ENCODE assay signal across 18 cellular contexts in the genomic region with DNA sequence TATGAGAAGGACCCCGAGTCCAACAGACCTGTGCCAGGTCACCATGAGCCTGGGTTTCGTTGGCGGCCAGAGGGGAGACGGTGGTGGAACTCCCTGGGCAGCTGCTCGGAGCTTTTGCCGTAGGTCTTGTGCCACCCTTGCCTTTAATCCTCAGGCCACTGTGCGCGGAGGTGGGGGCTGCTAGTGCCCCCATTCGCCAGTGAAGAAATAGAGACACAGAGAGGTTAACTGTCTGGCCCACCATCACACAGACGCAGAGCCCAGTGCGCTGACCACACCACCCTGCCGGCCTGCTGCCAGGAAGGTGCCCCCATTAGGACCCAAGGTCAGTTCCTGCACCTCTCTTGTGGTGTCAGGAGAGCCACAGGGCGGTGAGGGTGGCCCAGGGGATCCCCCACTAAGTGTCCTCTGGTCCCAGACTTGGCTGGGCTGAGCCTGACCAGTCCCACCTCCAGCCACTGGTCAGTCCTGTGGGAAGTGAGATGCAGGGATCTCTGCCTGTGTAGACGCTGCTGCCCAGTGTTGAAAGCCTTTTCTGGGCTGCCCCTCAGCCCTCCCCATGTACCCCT.
"Had no signal": no experiment of that assay in that cellular context is flagged by ENCODE, and none has a peak within 500 bp of the region (broad histone marks: within the 10 kb centered on the region; RNA-seq: fewer than 3 reads in every experiment).

No MANE protein-coding gene starts in this region.

- H3K27ac Mint-ChIP-seq: activated naive CD8-positive, alpha-beta T cell; nephron progenitor cell; T-helper 2 cell treated with Interferon-gamma antibody and Interleukin-4, amounts not matched to agents 5 μg/mL and 100 μg/mL, for 36 hours had no signal

- FAIRE-seq: bronchial epithelial cell, islet of Langerhans, TTC549 had no signal

- H3K4me3 ChIP-seq: lung, tibial artery, vagina had no signal

- H3K4me3 Mint-ChIP-seq: activated naive CD8-positive, alpha-beta T cell; mesothelial cell of epicardium; nephron progenitor cell; T-helper 2 cell treated with Interferon-gamma antibody and Interleukin-4, amounts not matched to agents 5 μg/mL and 100 μg/mL, for 36 hours had no signal

- H3K9me3 ChIP-seq: tibial artery, vagina had no signal

- DNase-seq: activated CD4-positive, alpha-beta T cell treated with anti-CD3 and anti-CD28 coated beads, Interleukin-2, amount 50 U/mL, for 4 hours; dermis blood vessel endothelial cell; foreskin fibroblast; left colon; nephron progenitor cell; stimulated activated CD4-positive, alpha-beta T cell treated with anti-CD3 and anti-CD28 coated beads, Interleukin-12 subunit alpha, Interleukin-12 subunit beta, amount 100 ng/mL, for 4 hours; stimulated activated CD4-positive, alpha-beta T cell treated with anti-CD3 and anti-CD28 coated beads, Interleukin-1b, Interleukin-23, amount 100 ng/mL, for 48 hours; stimulated activated CD8-positive, alpha-beta memory T cell treated with anti-CD3 and anti-CD28 coated beads, Interleukin-4, amount 100 ng/mL, for 48 hours; stimulated activated naive CD8-positive, alpha-beta T cell treated with anti-CD3 and anti-CD28 coated beads, Interleukin-15, Interleukin-2, amounts not matched to agents 100 U/mL and 50 U/mL, for 24 hours; tibial artery had no signal

- H3K27ac ChIP-seq: tibial artery had no signal

- H3K27me3 Mint-ChIP-seq: activated naive CD8-positive, alpha-beta T cell had no signal

- H3K27me3 ChIP-seq: vagina had no signal

- H3K36me3 ChIP-seq: vagina had no signal

- H3K9me3 Mint-ChIP-seq: mesothelial cell of epicardium; nephron progenitor cell; T-helper 2 cell treated with Interferon-gamma antibody and Interleukin-4, amounts not matched to agents 5 μg/mL and 100 μg/mL, for 36 hours had no signal

- H3K36me3 Mint-ChIP-seq: mesothelial cell of epicardium had no signal
